In genomic region chr5:156716981-156717380, GRCh38 we compare ENCODE assay signal across 25 cellular contexts.
"Had no signal": no experiment of that assay in that cellular context is flagged by ENCODE, and none has a peak within 500 bp of the region (broad histone marks: within the 10 kb centered on the region; RNA-seq: fewer than 3 reads in every experiment).

No MANE protein-coding gene starts in this region.

- H3K4me1 Mint-ChIP-seq: naive thymus-derived CD4-positive, alpha-beta T cell; stimulated activated effector memory CD8-positive, alpha-beta T cell treated with anti-CD3 and anti-CD28 coated beads, Interleukin-12 subunit alpha, Interleukin-12 subunit beta, amount 100 ng/mL, for 72 hours had no signal

- H3K4me3 ChIP-seq: left ventricle myocardium inferior, lung, mucosa of descending colon, pancreas, prostate gland, skin epidermis, suprapubic skin, thoracic aorta, tibial nerve, uterus had no signal

- H3K36me3 ChIP-seq: left ventricle myocardium inferior, pancreas, prostate gland, suprapubic skin, thoracic aorta, tibial nerve, uterus had no signal

- H3K27me3 ChIP-seq: pancreas, suprapubic skin, tibial nerve, uterus had no signal

- H3K27me3 Mint-ChIP-seq: stimulated activated naive CD8-positive, alpha-beta T cell treated with anti-CD3 and anti-CD28 coated beads, Interleukin-15, Interleukin-2, amounts not matched to agents 100 ng/mL and 50 ng/mL, for 24 hours; type B pancreatic cell had no signal

- H3K4me3 Mint-ChIP-seq: naive thymus-derived CD4-positive, alpha-beta T cell; natural killer cell treated with Interleukin-12 subunit alpha and Interleukin-12 subunit beta and Interleukin-15 and Interleukin-18, amount 100 ng/mL, for 72 hours; stimulated activated effector memory CD8-positive, alpha-beta T cell treated with anti-CD3 and anti-CD28 coated beads, Interleukin-12 subunit alpha, Interleukin-12 subunit beta, amount 100 ng/mL, for 72 hours; stimulated activated naive CD8-positive, alpha-beta T cell treated with anti-CD3 and anti-CD28 coated beads, Interleukin-15, Interleukin-2, amounts not matched to agents 100 ng/mL and 50 ng/mL, for 24 hours; type B pancreatic cell had no signal

- H3K27ac Mint-ChIP-seq: naive thymus-derived CD4-positive, alpha-beta T cell; natural killer cell treated with Interleukin-12 subunit alpha and Interleukin-12 subunit beta and Interleukin-15 and Interleukin-18, amount 100 ng/mL, for 72 hours; stimulated activated effector memory CD8-positive, alpha-beta T cell treated with anti-CD3 and anti-CD28 coated beads, Interleukin-12 subunit alpha, Interleukin-12 subunit beta, amount 100 ng/mL, for 72 hours; stimulated activated naive CD8-positive, alpha-beta T cell treated with anti-CD3 and anti-CD28 coated beads, Interleukin-15, Interleukin-2, amounts not matched to agents 100 ng/mL and 50 ng/mL, for 24 hours; type B pancreatic cell had no signal

- H3K27ac ChIP-seq: left ventricle myocardium inferior, pancreas, prostate gland, skin epidermis, suprapubic skin, thoracic aorta, tibial nerve, uterus had no signal

- DNase-seq: hypothalamus; islet precursor cell; left ventricle myocardium inferior; midbrain; mucosa of descending colon; naive thymus-derived CD4-positive, alpha-beta T cell; nucleus accumbens; pancreas; posterior cingulate gyrus; retina; right cardiac atrium; stimulated activated CD4-positive, alpha-beta T cell treated with anti-CD3 and anti-CD28 coated beads, Interleukin-4, amount 100 ng/mL, for 24 hours; stimulated activated naive CD4-positive, alpha-beta T cell; uterus had no signal

- H3K36me3 Mint-ChIP-seq: naive thymus-derived CD4-positive, alpha-beta T cell; natural killer cell treated with Interleukin-12 subunit alpha and Interleukin-12 subunit beta and Interleukin-15 and Interleukin-18, amount 100 ng/mL, for 72 hours; stimulated activated effector memory CD8-positive, alpha-beta T cell treated with anti-CD3 and anti-CD28 coated beads, Interleukin-12 subunit alpha, Interleukin-12 subunit beta, amount 100 ng/mL, for 72 hours; type B pancreatic cell had no signal

- FAIRE-seq: pancreas had no signal

- H3K9me3 Mint-ChIP-seq: natural killer cell treated with Interleukin-12 subunit alpha and Interleukin-12 subunit beta and Interleukin-15 and Interleukin-18, amount 100 ng/mL, for 72 hours; stimulated activated effector memory CD8-positive, alpha-beta T cell treated with anti-CD3 and anti-CD28 coated beads, Interleukin-12 subunit alpha, Interleukin-12 subunit beta, amount 100 ng/mL, for 72 hours; stimulated activated naive CD8-positive, alpha-beta T cell treated with anti-CD3 and anti-CD28 coated beads, Interleukin-15, Interleukin-2, amounts not matched to agents 100 ng/mL and 50 ng/mL, for 24 hours; type B pancreatic cell had no signal

- H3K9me3 ChIP-seq: left ventricle myocardium inferior, mucosa of descending colon, pancreas, prostate gland, suprapubic skin, thoracic aorta, tibial nerve, uterus had no signal

- H3K4me1 ChIP-seq: pancreas, prostate gland, suprapubic skin, tibial nerve, uterus had no signal

- ATAC-seq: mucosa of descending colon; naive thymus-derived CD4-positive, alpha-beta T cell; natural killer cell treated with Interleukin-12 subunit alpha and Interleukin-12 subunit beta and Interleukin-15 and Interleukin-18, amount 100 ng/mL, for 72 hours; pancreas; right cardiac atrium; sciatic nerve; stimulated activated effector memory CD8-positive, alpha-beta T cell treated with anti-CD3 and anti-CD28 coated beads, Interleukin-12 subunit alpha, Interleukin-12 subunit beta, amount 100 ng/mL, for 72 hours had no signal
